In genomic region chr11:110219011-110219785, GRCh38 we compare ENCODE assay signal across 23 cellular contexts.
DNase-seq lines count a peak whose midpoint lies in the region; ATAC-seq and TF ChIP-seq lines count a peak whose summit lies in the region.
"Had no signal": no experiment of that assay in that cellular context is flagged by ENCODE, and none has a peak within 500 bp of the region (broad histone marks: within the 10 kb centered on the region; RNA-seq: fewer than 3 reads in every experiment).

No MANE protein-coding gene starts in this region.

- H3K4me3 ChIP-seq in AG10803 (ENCODE audit: low read length), result no peak overlapping the region
- no peak overlapping the region for H3K4me3 ChIP-seq in IMR-90 (ENCODE audit: insufficient read depth, low read depth, low read length)
- H3K4me3 ChIP-seq in cardiac fibroblast (replicated peaks in 1 of 2; ENCODE audit: low read depth in 2 of 2, low read length in 2 of 2), result no peak overlapping the region
- H3K4me3 ChIP-seq: dorsolateral prefrontal cortex, esophagus squamous epithelium, tibial artery, vagina had no signal

- H3K4ac ChIP-seq in IMR-90 (ENCODE audit: low read depth, low read length), result no peak overlapping the region

- H3K27ac ChIP-seq in IMR-90 (ENCODE audit: insufficient read depth, low read length), result no peak overlapping the region
- H3K27ac ChIP-seq: esophagus squamous epithelium, tibial artery, vagina, WERI-Rb-1 had no signal

- no peak overlapping the region for H2AFZ ChIP-seq in IMR-90 (replicated peaks; ENCODE audit: low read length, poor library complexity)

- H3K27me3 ChIP-seq in IMR-90 (ENCODE audit: control insufficient read depth, insufficient read depth, low read length), result no peaks in the 10 kb centered on the region
- H3K27me3 ChIP-seq: dorsolateral prefrontal cortex, esophagus squamous epithelium, tibial artery, vagina had no signal

- POLR2A ChIA-PET in IMR-90 (lab: Charles Lee; ENCODE audit: unreplicated experiment), result no interaction called here

- H3K36me3 ChIP-seq in IMR-90 (ENCODE audit: control insufficient read depth, insufficient read depth, low read length), result 0 out of 2 replicates have a peak, but pooled peaks cover 2% of the 10 kb centered on the region
- H3K36me3 ChIP-seq: vagina had no signal

- intact Hi-C loops in IMR-90 (cut with micrococcal nuclease), result no loop called here

- no peak overlapping the region for H3K14ac ChIP-seq in IMR-90 (replicated peaks; ENCODE audit: low read depth, low read length)

- no peak overlapping the region for H2BK5ac ChIP-seq in IMR-90 (ENCODE audit: low read depth, low read length, poor library complexity, severe bottlenecking)

- no peak for TF ChIP-seq POLR2A in IMR-90 (IDR thresholded peaks at IDR 0.05; ENCODE audit: low read depth, low read length)

- TF ChIP-seq CTCF in AG10803 (conservative IDR thresholded peaks at IDR 0.05; ENCODE audit: low read length), result no peak
- TF ChIP-seq CTCF in IMR-90 (conservative IDR thresholded peaks at IDR 0.05; ENCODE audit: low read depth, low read length), result no peak
- TF ChIP-seq CTCF in cardiac fibroblast (IDR thresholded peaks at IDR 0.05; ENCODE audit: low read depth, low read length), result no peak

- no peak overlapping the region for H3K56ac ChIP-seq in IMR-90 (ENCODE audit: extremely low read depth, insufficient read depth, low read length)

- H2BK20ac ChIP-seq in IMR-90 (ENCODE audit: low read depth, low read length), result no peak overlapping the region

- H3K4me1 ChIP-seq in IMR-90 (ENCODE audit: control insufficient read depth, insufficient read depth, low read length), result no peaks in the 10 kb centered on the region
- H3K4me1 ChIP-seq: esophagus squamous epithelium, tibial artery, vagina had no signal

- H3K79me1 ChIP-seq in IMR-90 (ENCODE audit: low read depth in 1 of 2, low read length in 2 of 2), result peaks cover 0 to 3% of the 10 kb centered on the region in 2 experiments; a peak in 1 of 4 replicates

- no peaks in the 10 kb centered on the region for H3K9me3 ChIP-seq in IMR-90 (ENCODE audit: control insufficient read depth, insufficient read depth, low read length)
- H3K9me3 ChIP-seq: esophagus squamous epithelium, tibial artery, vagina had no signal

- DNase-seq in AG10803 (ENCODE audit: low read depth) (peak; percentile 20), IMR-90 (peak; percentile 53), cardiac fibroblast (ENCODE audit: low read depth in 2 of 2) (peak; percentile 38 to 66), kidney tubule cell (ENCODE audit: low spot score) (peak; percentile 76), AG08395 (ENCODE audit: low spot score) (no peak)
- DNase-seq in stimulated activated CD4-positive, alpha-beta T cell treated with anti-CD3 and anti-CD28 coated beads, Interleukin-2, amount 100 ng/mL, for 48 hours, result no peak
- DNase-seq: activated CD4-positive, alpha-beta T cell treated with anti-CD3 and anti-CD28 coated beads for 4 hours; AML-193; CD4-positive, alpha-beta T cell; esophagus squamous epithelium; H7; hippocampal formation; Kasumi-1; left colon; right cardiac atrium; stimulated activated CD4-positive, alpha-beta T cell treated with anti-CD3 and anti-CD28 coated beads, Interleukin-2, amount 100 ng/mL, for 24 hours; T-helper 9 cell; tibial artery; WERI-Rb-1 had no signal

- no TSS peak for BruUV-seq in IMR-90 (replicated peaks; lab: Mats Ljungman, UMichigan)

- H2AK5ac ChIP-seq in IMR-90 (ENCODE audit: low read depth, low read length), result no peak overlapping the region

- WGBS in IMR-90 (ENCODE audit: extremely low coverage in 2 of 2, insufficient read length in 1 of 2), 2 experiments, result 92% methylated on average over 3 of the region's 4 CpGs; no CpG with 5 or more reads in 1 of the 2 experiments

- no peak overlapping the region for H3K23ac ChIP-seq in IMR-90 (ENCODE audit: low read depth, low read length)

- dilution Hi-C loops in IMR-90 (cut with HindIII; ENCODE audit: low sequenced_read_pairs, unreplicated experiment), result no loop called here

- no peak overlapping the region for H2AK9ac ChIP-seq in IMR-90 (replicated peaks; ENCODE audit: low read depth, low read length, poor library complexity)

- H3K18ac ChIP-seq in IMR-90 (ENCODE audit: low read depth, low read length), result no peak overlapping the region

- TF ChIP-seq RAD21 in IMR-90 (IDR thresholded peaks at IDR 0.05; ENCODE audit: low read length), result no peak

- H4K91ac ChIP-seq in IMR-90 (ENCODE audit: insufficient read depth, low read depth, low read length), result no peak overlapping the region

- no peak overlapping the region for H4K5ac ChIP-seq in IMR-90 (ENCODE audit: low read depth, low read length)

- CTCF ChIA-PET in IMR-90 (lab: Yijun Ruan, JAX), result no interaction called here

- in situ Hi-C loops in IMR-90 (cut with MboI; ENCODE audit: low sequenced_read_pairs), result loop anchor here (25.0 kb wide), 1 partner anchor 1218 kb away; no protein-coding TSS in a partner anchor

- H2BK120ac ChIP-seq in IMR-90 (ENCODE audit: low read depth, low read length), result no peak overlapping the region

- H3K4me2 ChIP-seq in IMR-90 (ENCODE audit: low read depth, low read length), result no peak overlapping the region

- no peaks in the 10 kb centered on the region for H3K9me1 ChIP-seq in IMR-90 (ENCODE audit: insufficient read depth, low read length)

- no peaks in the 10 kb centered on the region for H4K20me1 ChIP-seq in IMR-90 (ENCODE audit: insufficient read depth, low read length)

- H3K9ac ChIP-seq in IMR-90 (ENCODE audit: low read depth, low read length), result no peak overlapping the region

- no peak overlapping the region for H2BK15ac ChIP-seq in IMR-90 (ENCODE audit: low read depth, low read length)

- no peak overlapping the region for H4K8ac ChIP-seq in IMR-90 (ENCODE audit: low read depth in 2 of 2, low read length in 2 of 2)

- peak; percentile 32 for ATAC-seq in IMR-90 (ENCODE audit: low read depth)
- ATAC-seq in HG03520 (IDR thresholded peaks at IDR 0.05; ENCODE audit: unreplicated experiment), result no peak
- no peak for ATAC-seq in HG02973 (IDR thresholded peaks at IDR 0.05; ENCODE audit: unreplicated experiment)
- ATAC-seq: left colon, right cardiac atrium had no signal

TF ChIP-seq in IMR-90, 13 proteins besides CTCF, POLR2A, EP300 and RAD21:
- TF ChIP-seq CEBPB (IDR thresholded peaks at IDR 0.05; ENCODE audit: low read depth, low read length) (peak; percentile 84), RCOR1 (IDR thresholded peaks at IDR 0.05; ENCODE audit: insufficient replicate concordance, low read length) (no peak)

Comparison
In these comparisons a context has a peak if more than half of its experiments do, and no peak if none do; other contexts are left out.
1. DNase-seq: peak in AG10803 (single experiment), IMR-90 (single experiment), cardiac fibroblast (2 of 2) and kidney tubule cell (single experiment); none in stimulated activated CD4-positive, alpha-beta T cell treated with anti-CD3 and anti-CD28 coated beads, Interleukin-2, amount 100 ng/mL, for 48 hours (0 of 2) and AG08395 (single experiment).